ENCODE assay signal across 28 cellular contexts in the genomic region with DNA sequence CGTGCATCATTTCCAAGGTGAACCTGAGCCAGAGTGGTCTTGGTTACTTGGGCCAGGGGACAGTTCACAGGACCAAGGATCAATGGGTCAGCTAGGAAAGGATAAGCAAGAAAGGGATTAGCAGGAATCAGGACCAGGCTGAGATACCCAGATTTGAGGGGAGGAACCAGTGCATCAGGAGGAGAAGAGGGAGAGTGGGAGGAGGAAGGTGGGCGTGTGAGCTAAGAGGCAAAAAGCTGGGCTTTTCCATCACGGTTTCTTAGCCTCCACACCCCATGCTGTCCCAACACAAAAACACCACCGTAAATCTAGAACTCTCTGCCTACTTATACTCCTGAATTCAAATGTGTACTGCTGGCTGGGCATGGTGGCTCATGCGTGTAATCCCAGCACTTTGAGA.
"Had no signal": no experiment of that assay in that cellular context is flagged by ENCODE, and none has a peak within 500 bp of the region (broad histone marks: within the 10 kb centered on the region; RNA-seq: fewer than 3 reads in every experiment).

No MANE protein-coding gene starts in this region.

- H3K9me3 ChIP-seq: stomach, suprapubic skin, testis, thoracic aorta, thyroid gland, tibial artery, tibial nerve, transverse colon, upper lobe of left lung, upper lobe of right lung, uterus, vagina had no signal

- H3K4me3 Mint-ChIP-seq: stimulated activated effector memory CD8-positive, alpha-beta T cell treated with anti-CD3 and anti-CD28 coated beads, Interleukin-12 subunit alpha, Interleukin-12 subunit beta, amount 100 ng/mL, for 72 hours; stimulated activated memory B cell treated with anti-CD40 and anti-IgM and Interleukin-4, amounts not matched to agents 10 μg/mL and 1 μg/mL and 100 μg/mL, for 72 hours; stimulated activated naive B cell treated with anti-CD40 and anti-IgM and Interleukin-4, amounts not matched to agents 10 μg/mL and 1 μg/mL and 100 μg/mL, for 72 hours; stimulated activated naive CD8-positive, alpha-beta T cell treated with anti-CD3 and anti-CD28 coated beads, Interleukin-15, amount 100 ng/mL, for 72 hours; stimulated activated naive CD8-positive, alpha-beta T cell treated with anti-CD3 and anti-CD28 coated beads, Interleukin-15, Interleukin-2, amounts not matched to agents 100 ng/mL and 50 ng/mL, for 24 hours; type B pancreatic cell had no signal

- H3K27ac Mint-ChIP-seq: stimulated activated effector memory CD8-positive, alpha-beta T cell treated with anti-CD3 and anti-CD28 coated beads, Interleukin-12 subunit alpha, Interleukin-12 subunit beta, amount 100 ng/mL, for 72 hours; stimulated activated memory B cell treated with anti-CD40 and anti-IgM and Interleukin-4, amounts not matched to agents 10 μg/mL and 1 μg/mL and 100 μg/mL, for 72 hours; stimulated activated naive B cell treated with anti-CD40 and anti-IgM and Interleukin-4, amounts not matched to agents 10 μg/mL and 1 μg/mL and 100 μg/mL, for 72 hours; stimulated activated naive CD8-positive, alpha-beta T cell treated with anti-CD3 and anti-CD28 coated beads, Interleukin-15, amount 100 ng/mL, for 72 hours; stimulated activated naive CD8-positive, alpha-beta T cell treated with anti-CD3 and anti-CD28 coated beads, Interleukin-15, Interleukin-2, amounts not matched to agents 100 ng/mL and 50 ng/mL, for 24 hours; type B pancreatic cell had no signal

- H3K27me3 Mint-ChIP-seq: stimulated activated memory B cell treated with anti-CD40 and anti-IgM and Interleukin-4, amounts not matched to agents 10 μg/mL and 1 μg/mL and 100 μg/mL, for 72 hours; stimulated activated naive CD8-positive, alpha-beta T cell treated with anti-CD3 and anti-CD28 coated beads, Interleukin-15, amount 100 ng/mL, for 72 hours; stimulated activated naive CD8-positive, alpha-beta T cell treated with anti-CD3 and anti-CD28 coated beads, Interleukin-15, Interleukin-2, amounts not matched to agents 100 ng/mL and 50 ng/mL, for 24 hours; type B pancreatic cell had no signal

- H3K27ac ChIP-seq: stomach, suprapubic skin, testis, thoracic aorta, thyroid gland, tibial artery, tibial nerve, transverse colon, upper lobe of left lung, upper lobe of right lung, uterus, vagina had no signal

- H3K4me1 ChIP-seq: stomach, suprapubic skin, testis, thyroid gland, tibial artery, tibial nerve, transverse colon, upper lobe of left lung, upper lobe of right lung, uterus, vagina had no signal

- DNase-seq: stimulated activated CD4-positive, alpha-beta T cell treated with anti-CD3 and anti-CD28 coated beads, Interleukin-2, amount 100 ng/mL, for 48 hours; stimulated activated CD4-positive, alpha-beta T cell treated with anti-CD3 and anti-CD28 coated beads, Interleukin-4, amount 100 ng/mL, for 1 hour; stimulated activated CD4-positive, alpha-beta T cell treated with anti-CD3 and anti-CD28 coated beads, Interleukin-4, amount 100 ng/mL, for 24 hours; stimulated activated CD4-positive, alpha-beta T cell treated with anti-CD3 and anti-CD28 coated beads, Interleukin-4, amount 100 ng/mL, for 4 hours; stimulated activated CD8-positive, alpha-beta memory T cell treated with anti-CD3 and anti-CD28 coated beads, Interleukin-4, amount 100 ng/mL, for 48 hours; stimulated activated naive B cell treated with anti-CD40 and anti-IgM and Interleukin-4, amounts not matched to agents 10 μg/mL and 1 μg/mL and 100 μg/mL, for 72 hours; stimulated activated naive CD4-positive, alpha-beta T cell treated with Interleukin-2 at 50 U/mL for 16 hours; stimulated activated naive CD8-positive, alpha-beta T cell treated with anti-CD3 and anti-CD28 coated beads, Interleukin-15, amount 100 ng/mL, for 72 hours; stimulated activated naive CD8-positive, alpha-beta T cell treated with anti-CD3 and anti-CD28 coated beads, Interleukin-15, Interleukin-2, amounts not matched to agents 100 U/mL and 50 U/mL, for 24 hours; stomach; substantia nigra; testis; thyroid gland; tibial artery; transverse colon; trophoblast cell; upper lobe of left lung; upper lobe of right lung; uterus had no signal

- FAIRE-seq: urothelium cell line had no signal

- H3K36me3 Mint-ChIP-seq: stimulated activated effector memory CD8-positive, alpha-beta T cell treated with anti-CD3 and anti-CD28 coated beads, Interleukin-12 subunit alpha, Interleukin-12 subunit beta, amount 100 ng/mL, for 72 hours; stimulated activated memory B cell treated with anti-CD40 and anti-IgM and Interleukin-4, amounts not matched to agents 10 μg/mL and 1 μg/mL and 100 μg/mL, for 72 hours; stimulated activated naive B cell treated with anti-CD40 and anti-IgM and Interleukin-4, amounts not matched to agents 10 μg/mL and 1 μg/mL and 100 μg/mL, for 72 hours had no signal

- H3K4me3 ChIP-seq: stomach, suprapubic skin, testis, thoracic aorta, thyroid gland, tibial artery, tibial nerve, transverse colon, upper lobe of left lung, upper lobe of right lung, uterus, vagina had no signal

- H3K9me3 Mint-ChIP-seq: stimulated activated effector memory CD8-positive, alpha-beta T cell treated with anti-CD3 and anti-CD28 coated beads, Interleukin-12 subunit alpha, Interleukin-12 subunit beta, amount 100 ng/mL, for 72 hours; stimulated activated memory B cell treated with anti-CD40 and anti-IgM and Interleukin-4, amounts not matched to agents 10 μg/mL and 1 μg/mL and 100 μg/mL, for 72 hours; stimulated activated naive B cell treated with anti-CD40 and anti-IgM and Interleukin-4, amounts not matched to agents 10 μg/mL and 1 μg/mL and 100 μg/mL, for 72 hours; stimulated activated naive CD8-positive, alpha-beta T cell treated with anti-CD3 and anti-CD28 coated beads, Interleukin-15, amount 100 ng/mL, for 72 hours; stimulated activated naive CD8-positive, alpha-beta T cell treated with anti-CD3 and anti-CD28 coated beads, Interleukin-15, Interleukin-2, amounts not matched to agents 100 ng/mL and 50 ng/mL, for 24 hours; type B pancreatic cell had no signal

- H3K27me3 ChIP-seq: stomach, suprapubic skin, testis, thyroid gland, tibial artery, tibial nerve, transverse colon, upper lobe of left lung, upper lobe of right lung, uterus, vagina had no signal

- H3K4me1 Mint-ChIP-seq: stimulated activated effector memory CD8-positive, alpha-beta T cell treated with anti-CD3 and anti-CD28 coated beads, Interleukin-12 subunit alpha, Interleukin-12 subunit beta, amount 100 ng/mL, for 72 hours; stimulated activated memory B cell treated with anti-CD40 and anti-IgM and Interleukin-4, amounts not matched to agents 10 μg/mL and 1 μg/mL and 100 μg/mL, for 72 hours; stimulated activated naive B cell treated with anti-CD40 and anti-IgM and Interleukin-4, amounts not matched to agents 10 μg/mL and 1 μg/mL and 100 μg/mL, for 72 hours; stimulated activated naive CD8-positive, alpha-beta T cell treated with anti-CD3 and anti-CD28 coated beads, Interleukin-15, amount 100 ng/mL, for 72 hours had no signal

- H3K36me3 ChIP-seq: stomach, suprapubic skin, thoracic aorta, thyroid gland, tibial artery, tibial nerve, transverse colon, upper lobe of left lung, upper lobe of right lung, uterus, vagina had no signal
